8 cellular contexts compared by ENCODE assay signal in the genomic region with DNA sequence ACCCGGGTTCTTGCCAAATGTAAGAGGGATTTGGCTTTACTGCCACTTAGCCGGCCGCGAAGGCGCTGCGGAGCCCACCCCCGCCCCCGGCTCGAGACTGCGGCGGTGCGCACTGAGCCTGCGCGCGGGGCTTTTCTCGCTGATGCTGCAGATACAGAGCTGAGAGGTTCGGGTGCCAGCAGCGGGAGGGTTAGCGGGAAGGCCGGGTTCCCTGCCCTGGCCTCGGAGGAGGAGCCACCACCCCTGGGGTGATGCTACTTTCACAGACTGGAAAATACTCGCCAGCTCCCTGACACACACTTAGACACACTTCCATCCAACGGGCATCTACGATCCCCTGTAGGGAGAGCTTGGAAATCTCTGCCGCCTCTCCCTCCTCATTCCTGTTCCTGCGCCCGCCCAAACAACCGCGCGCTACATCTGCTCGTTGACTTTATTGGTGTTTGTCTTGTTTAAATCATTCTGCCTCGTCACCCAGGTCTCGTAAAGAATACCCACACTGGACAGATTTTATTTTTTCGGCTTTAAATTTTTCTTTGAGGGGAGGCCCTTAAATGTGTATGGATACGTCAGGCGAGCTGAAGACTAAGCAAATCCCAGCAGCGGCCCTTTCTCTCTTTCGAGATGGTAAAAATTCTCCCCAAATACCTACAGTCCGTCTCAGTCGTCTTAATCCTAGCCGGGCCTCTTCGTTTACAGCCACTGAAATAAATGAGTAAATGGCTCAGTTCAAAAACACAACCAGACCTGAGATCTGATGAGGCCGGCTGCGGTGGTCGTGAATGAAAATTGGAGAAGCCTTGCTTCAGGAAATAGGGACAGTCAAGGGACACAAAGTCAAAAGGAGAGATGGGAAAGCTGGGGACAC. TPM values are rescaled to one million over a fixed set of nuclear protein-coding genes. Genes with fewer than 3 reads are reported as not detected.
DNase-seq lines count a peak whose midpoint lies in the region; ATAC-seq, FAIRE-seq and TF ChIP-seq lines count a peak whose summit lies in the region.

No MANE protein-coding gene starts in this region.

- H3K27ac ChIP-seq in CD8-positive, alpha-beta T cell (ENCODE audit: low read depth, low read length), result no peak overlapping the region
- no peak overlapping the region for H3K27ac ChIP-seq in GM12878 (ENCODE audit: control insufficient read depth, insufficient read depth)
- peak overlapping the region in 18 of 21 experiments; percentile 22 to 78 (median 60) for H3K27ac ChIP-seq in skin epidermis

- H3K4me1 Mint-ChIP-seq in CD8-positive, alpha-beta T cell (ENCODE audit: low read depth), result peaks cover 36% of the 10 kb centered on the region

- no peaks in the 10 kb centered on the region for H3K36me3 ChIP-seq in CD8-positive, alpha-beta T cell (ENCODE audit: insufficient read depth, low read length)
- H3K36me3 ChIP-seq in GM12878 (ENCODE audit: control insufficient read depth in 2 of 2, insufficient read depth in 2 of 2, low read length in 1 of 2), result no peaks in the 10 kb centered on the region

- no peaks in the 10 kb centered on the region for H4K20me1 ChIP-seq in GM12878 (ENCODE audit: control insufficient read depth, insufficient read depth)

- RAD21 ChIA-PET in GM12878 (lab: Charles Lee; ENCODE audit: unreplicated experiment), result no interaction called here

- CTCF ChIA-PET in CD8-positive, alpha-beta T cell (lab: Charles Lee), result no interaction called here
- CTCF ChIA-PET in GM12878 (lab: Yijun Ruan, JAX), result interaction anchor here (0.6 to 0.7 kb wide), 2 partner anchors 8 to 726 kb away, joined by 3 read pairs; no protein-coding TSS in a partner anchor

- intact Hi-C loops in CD8-positive, alpha-beta T cell (cut with DNase I, micrococcal nuclease), result no loop called here
- intact Hi-C loops in GM12878 (cut with micrococcal nuclease; ENCODE audit: unreplicated experiment), result loop anchor here (10.0 kb wide), 2 partner anchors 287 to 333 kb away; no protein-coding TSS in a partner anchor

- ATAC-seq in CD8-positive, alpha-beta T cell, result no peak
- ATAC-seq in GM12878 (peak; percentile 10; the same call in 1 of the 3 replicates), HG03175 (IDR thresholded peaks at IDR 0.05; ENCODE audit: unreplicated experiment) (no peak)

- peak overlapping the region; percentile 52 for H3K4me3 ChIP-seq in CD8-positive, alpha-beta T cell (ENCODE audit: low read depth, low read length)
- H3K4me3 ChIP-seq in GM12878, result no peak overlapping the region
- H3K4me3 ChIP-seq in iPS-18c (ENCODE audit: insufficient read depth, low read depth, low read length), result peak overlapping the region; percentile 86
- peak overlapping the region; percentile 42 to 64 (median 50) for H3K4me3 ChIP-seq in skin epidermis

- no peak for FAIRE-seq in GM12878 (lab: Jason Lieb, UNC)

- TF ChIP-seq POLR2A in GM12878 (IDR thresholded peaks at IDR 0.05; ENCODE audit: low read depth, low read length), result no peak

- no peak overlapping the region for H3K9ac ChIP-seq in GM12878 (ENCODE audit: control insufficient read depth, insufficient read depth, low read length)

- H3K9me3 Mint-ChIP-seq in CD8-positive, alpha-beta T cell, result no peaks in the 10 kb centered on the region

- no peaks in the 10 kb centered on the region for H3K36me3 Mint-ChIP-seq in CD8-positive, alpha-beta T cell

- no peak for TF ChIP-seq RAD21 in GM12878 (IDR thresholded peaks at IDR 0.05; ENCODE audit: insufficient read depth, low read depth, low read length)

- no peaks in the 10 kb centered on the region for H3K9me3 ChIP-seq in CD8-positive, alpha-beta T cell (ENCODE audit: low read length)
- H3K9me3 ChIP-seq in GM12878 (replicated peaks; ENCODE audit: control insufficient read depth, insufficient read depth, low read length) (peaks cover 2% of the 10 kb centered on the region; the same call in 1 of the 3 replicates), iPS-18c (ENCODE audit: control insufficient read depth, insufficient read depth, low read length) (no peaks in the 10 kb centered on the region)

- WGBS in GM12878 (ENCODE audit: insufficient coverage, insufficient replicate concordance, low lambda C conversion rate, missing lambda C conversion rate), result 43% methylated on average over 44 of the region's 45 CpGs

- no peak for TF ChIP-seq EP300 in GM12878 (IDR thresholded peaks at IDR 0.05; ENCODE audit: borderline replicate concordance in 1 of 2, control insufficient read depth in 1 of 2, low read depth in 2 of 2, low read length in 2 of 2)

- SMC1A ChIA-PET in GM12878 (lab: Charles Lee; ENCODE audit: uncharacterized antibody, unreplicated experiment), result no interaction called here

- no peak for DNase-seq in CD8-positive, alpha-beta T cell
- DNase-seq in HPDE6-E6E7 (ENCODE audit: extremely low spot score) (peak; percentile 16), GM12878 (ENCODE audit: low read depth, low spot score) (no peak), DMS114 treated with DMSO at 0.1 percent for 48 hours (lab: John Stamatoyannopoulos, UW; ENCODE audit: unreplicated experiment) (no peak), SIG-M5 treated with dmso at 0.1 percent for 504 hours (lab: John Stamatoyannopoulos, UW; ENCODE audit: unreplicated experiment) (no peak)

- H3K4me2 ChIP-seq in GM12878 (ENCODE audit: control insufficient read depth, insufficient read depth), result 0 out of 2 replicates have a peak overlapping the region, but pooled peaks have one; percentile 3

- POLR2A ChIA-PET in CD8-positive, alpha-beta T cell (lab: Charles Lee), result no interaction called here
- POLR2A ChIA-PET in GM12878 (lab: Charles Lee), result no interaction called here

- BruUV-seq in GM12878 (replicated peaks; lab: Mats Ljungman, UMichigan), result no TSS peak

- in situ Hi-C loops in GM12878 (cut with MboI), result loop anchor here (25.0 kb wide), 1 partner anchor 944 kb away; no protein-coding TSS in a partner anchor

- H2AFZ ChIP-seq in GM12878 (ENCODE audit: control insufficient read depth, low read depth, low read length), result no peak overlapping the region

- H3K4me3 Mint-ChIP-seq in CD8-positive, alpha-beta T cell, result peak overlapping the region; percentile 67

- H3K27me3 Mint-ChIP-seq in CD8-positive, alpha-beta T cell (ENCODE audit: low read depth), result peaks cover 37% of the 10 kb centered on the region

- peaks cover 28% of the 10 kb centered on the region for H3K4me1 ChIP-seq in CD8-positive, alpha-beta T cell (ENCODE audit: insufficient read depth, low read length)
- H3K4me1 ChIP-seq in GM12878 (ENCODE audit: control insufficient read depth, insufficient read depth, low read length), result no peaks in the 10 kb centered on the region

- peaks cover 32% of the 10 kb centered on the region for H3K27me3 ChIP-seq in CD8-positive, alpha-beta T cell (ENCODE audit: insufficient read depth, low read length)
- H3K27me3 ChIP-seq in GM12878 (replicated peaks in 1 of 2; ENCODE audit: control insufficient read depth in 2 of 2, insufficient read depth in 2 of 2, low read length in 1 of 2), result peaks cover 15 to 17% of the 10 kb centered on the region in 2 experiments

- H3K27ac Mint-ChIP-seq in CD8-positive, alpha-beta T cell, result no peak overlapping the region

- TF ChIP-seq CTCF in CD8-positive, alpha-beta T cell (IDR thresholded peaks at IDR 0.05), result no peak
- no peak for TF ChIP-seq CTCF in GM12878 (IDR thresholded peaks at IDR 0.05 in 2 of 3, conservative IDR thresholded peaks at IDR 0.05 in 1 of 3; ENCODE audit: control insufficient read depth in 2 of 3, extremely low read depth in 1 of 3, insufficient read depth in 1 of 3, low read depth in 3 of 3, low read length in 3 of 3)

- no peaks in the 10 kb centered on the region for H3K79me2 ChIP-seq in GM12878 (ENCODE audit: control insufficient read depth, insufficient read depth, low read length)

RNA-seq across cellular contexts. Expression of a gene that starts 1.9 kb away (rescaled TPM):
- total RNA-seq in CD8-positive, alpha-beta T cell, result not detected
- total RNA-seq in GM12878 (2013; cell fraction: nucleolus; rRNA removed), result not detected in 2 replicates
- total RNA-seq in GM12878 (2014; rRNA removed) (0.06 TPM in 1 of 2 replicates, not detected in the other), GM12878 (2014; rRNA removed; fragmentation: Illumina TruSeq; extraction: Trizol) (not detected in 2 replicates), GM12878 (2021) (0.21 TPM in 1 of 2 replicates, not detected in the other)
- polyA plus RNA-seq in GM12878 (2011; ENCODE audit: low read depth), result not detected
- polyA plus RNA-seq in GM12878 (2011; rRNA removed) (0.04 TPM in 1 of 2 replicates, not detected in the other), GM12878 (2014; fragmentation: Illumina TruSeq; extraction: Trizol) (0.03 and 0.06 TPM in 2 replicates), GM12878 (2014; fragmentation: Nextera tagmentation; extraction: Ambion mirVana) (under 1 TPM in 1 of 2 experiments, not detected in 1; 0.02 TPM), GM12878 (2014; rRNA removed) (not detected in 2 replicates), GM12878 (2016; fragmentation: Nextera tagmentation; extraction: Ambion mirVana) (not detected)
- 0.03 TPM in 2 replicates for polyA plus RNA-seq in GM12878 (2011; cell fraction: cytosol; rRNA removed)
- 0.04 and 0.06 TPM in 2 replicates for polyA plus RNA-seq in GM12878 (2011; cell fraction: nucleus; rRNA removed)
- polyA plus RNA-seq in GM12878 (2012), result not detected in 2 replicates
- 0.07 and 0.36 TPM in 2 replicates for polyA minus RNA-seq in GM12878 (2011; rRNA and poly(A)+ RNA removed)
- 0.40 TPM in 1 of 2 replicates, not detected in the other for polyA minus RNA-seq in GM12878 (2011; cell fraction: cytosol; rRNA and poly(A)+ RNA removed)
- 0.10 and 0.12 TPM in 2 replicates for polyA minus RNA-seq in GM12878 (2011; cell fraction: nucleus; rRNA and poly(A)+ RNA removed)

Comparison
In these comparisons a context has a peak if more than half of its experiments do, and no peak if none do; other contexts are left out.
1. H3K27ac ChIP-seq: peak in skin epidermis (18 of 21); none in CD8-positive, alpha-beta T cell (single experiment) and GM12878 (single experiment).